Comparison of ENCODE assay signal across 1 cellular context in the genomic region with DNA sequence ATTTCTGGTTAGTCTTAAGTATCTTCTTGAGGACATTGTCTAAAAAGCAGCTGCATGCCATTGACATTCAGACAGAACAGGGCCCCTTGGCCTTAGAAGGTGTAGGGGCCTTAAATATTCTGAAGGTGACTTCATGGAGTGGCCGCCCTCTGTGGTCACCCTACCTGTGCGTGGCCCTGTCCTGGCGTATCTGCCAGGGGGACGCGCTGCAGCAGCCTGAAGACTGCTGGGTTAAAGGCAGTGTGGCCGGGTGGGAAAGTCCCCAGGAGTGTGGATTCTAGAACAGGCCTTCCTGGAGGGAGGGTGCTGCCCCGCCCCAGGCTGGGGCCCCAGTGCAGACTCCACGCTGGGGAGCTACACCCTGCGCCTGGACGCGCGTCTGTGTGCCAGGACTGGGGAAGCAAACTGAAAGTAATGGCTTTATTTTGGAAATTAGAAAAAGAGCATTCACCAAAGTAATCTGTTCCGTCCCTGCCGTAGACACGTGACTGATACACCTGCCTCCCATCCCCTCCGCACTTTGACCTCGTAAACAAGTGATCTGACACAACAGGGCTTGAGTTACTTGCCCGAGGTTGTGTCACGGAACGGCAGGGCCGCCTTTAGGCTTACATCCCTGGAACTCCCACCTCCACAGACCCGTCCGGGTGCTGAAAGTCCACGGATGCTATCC.
TF ChIP-seq lines count a peak whose summit lies in the region.

No MANE protein-coding gene starts in this region.

TF ChIP-seq in HepG2, 621 proteins besides CTCF, POLR2A, EP300 and RAD21 (continued from another document and continues in another):
- TF ChIP-seq, protein P1, sequence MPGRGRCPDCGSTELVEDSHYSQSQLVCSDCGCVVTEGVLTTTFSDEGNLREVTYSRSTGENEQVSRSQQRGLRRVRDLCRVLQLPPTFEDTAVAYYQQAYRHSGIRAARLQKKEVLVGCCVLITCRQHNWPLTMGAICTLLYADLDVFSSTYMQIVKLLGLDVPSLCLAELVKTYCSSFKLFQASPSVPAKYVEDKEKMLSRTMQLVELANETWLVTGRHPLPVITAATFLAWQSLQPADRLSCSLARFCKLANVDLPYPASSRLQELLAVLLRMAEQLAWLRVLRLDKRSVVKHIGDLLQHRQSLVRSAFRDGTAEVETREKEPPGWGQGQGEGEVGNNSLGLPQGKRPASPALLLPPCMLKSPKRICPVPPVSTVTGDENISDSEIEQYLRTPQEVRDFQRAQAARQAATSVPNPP (CRISPR knock-in tag; IDR thresholded peaks at IDR 0.05), result no peak
- TF ChIP-seq TOPORS (CRISPR knock-in tag; IDR thresholded peaks at IDR 0.05) (0 out of 2 replicates have a peak, but pooled peaks have one; percentile 38), NR1H2 (CRISPR knock-in tag; IDR thresholded peaks at IDR 0.05; ENCODE audit: borderline replicate concordance, low read depth) (no peak), SOX13 (IDR thresholded peaks at IDR 0.05) (0 out of 2 replicates have a peak, but pooled peaks have one; percentile 4), SOX13 (CRISPR knock-in tag; conservative IDR thresholded peaks at IDR 0.05 in 1 of 2, IDR thresholded peaks at IDR 0.05 in 1 of 2) (peak in 1 of 2 experiments; percentile 63; a peak in 2 of 4 replicates), ATF7-NPFF (CRISPR knock-in tag; IDR thresholded peaks at IDR 0.05; ENCODE audit: low read depth) (0 out of 2 replicates have a peak, but pooled peaks have one; percentile 22), KAT8 (CRISPR knock-in tag; IDR thresholded peaks at IDR 0.05) (peak; percentile 50; the same call in 1 of the 2 replicates), BCL6 (CRISPR knock-in tag; IDR thresholded peaks at IDR 0.05) (peak; percentile 63; the same call in 1 of the 2 replicates), ISX (CRISPR knock-in tag; conservative IDR thresholded peaks at IDR 0.05) (no peak), PHF8 (CRISPR knock-in tag; IDR thresholded peaks at IDR 0.05) (peak; percentile 61), FOXK1 (CRISPR knock-in tag; IDR thresholded peaks at IDR 0.05; ENCODE audit: borderline replicate concordance, low read depth) (peak; percentile 90), ZNF331 (CRISPR knock-in tag; IDR thresholded peaks at IDR 0.05) (0 out of 2 replicates have a peak, but pooled peaks have one; percentile 60), ZNF44 (CRISPR knock-in tag; IDR thresholded peaks at IDR 0.05) (no peak), MAZ (IDR thresholded peaks at IDR 0.05; ENCODE audit: borderline replicate concordance, low read depth, low read length) (no peak), MAZ (CRISPR knock-in tag; IDR thresholded peaks at IDR 0.05; ENCODE audit: low read depth) (peak; percentile 18; the same call in 1 of the 2 replicates), MTF1 (CRISPR knock-in tag; IDR thresholded peaks at IDR 0.05) (no peak), ZNF232 (CRISPR knock-in tag; IDR thresholded peaks at IDR 0.05; ENCODE audit: borderline replicate concordance) (peak; percentile 77; the same call in 1 of the 2 replicates), CEBPG (CRISPR knock-in tag; IDR thresholded peaks at IDR 0.05) (peak; percentile 69), PHF20 (CRISPR knock-in tag; IDR thresholded peaks at IDR 0.05) (peak; percentile 36; the same call in 1 of the 2 replicates), ZFAT (CRISPR knock-in tag; conservative IDR thresholded peaks at IDR 0.05) (no peak), ZNF10 (CRISPR knock-in tag; IDR thresholded peaks at IDR 0.05; ENCODE audit: borderline replicate concordance, low read depth) (no peak), ZNF510 (CRISPR knock-in tag; IDR thresholded peaks at IDR 0.05; ENCODE audit: low read depth) (no peak)
- TF ChIP-seq, protein P2, sequence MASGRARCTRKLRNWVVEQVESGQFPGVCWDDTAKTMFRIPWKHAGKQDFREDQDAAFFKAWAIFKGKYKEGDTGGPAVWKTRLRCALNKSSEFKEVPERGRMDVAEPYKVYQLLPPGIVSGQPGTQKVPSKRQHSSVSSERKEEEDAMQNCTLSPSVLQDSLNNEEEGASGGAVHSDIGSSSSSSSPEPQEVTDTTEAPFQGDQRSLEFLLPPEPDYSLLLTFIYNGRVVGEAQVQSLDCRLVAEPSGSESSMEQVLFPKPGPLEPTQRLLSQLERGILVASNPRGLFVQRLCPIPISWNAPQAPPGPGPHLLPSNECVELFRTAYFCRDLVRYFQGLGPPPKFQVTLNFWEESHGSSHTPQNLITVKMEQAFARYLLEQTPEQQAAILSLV (CRISPR knock-in tag; IDR thresholded peaks at IDR 0.05; ENCODE audit: borderline replicate concordance), result 0 out of 2 replicates have a peak, but pooled peaks have one; percentile 44
- TF ChIP-seq, protein P3, sequence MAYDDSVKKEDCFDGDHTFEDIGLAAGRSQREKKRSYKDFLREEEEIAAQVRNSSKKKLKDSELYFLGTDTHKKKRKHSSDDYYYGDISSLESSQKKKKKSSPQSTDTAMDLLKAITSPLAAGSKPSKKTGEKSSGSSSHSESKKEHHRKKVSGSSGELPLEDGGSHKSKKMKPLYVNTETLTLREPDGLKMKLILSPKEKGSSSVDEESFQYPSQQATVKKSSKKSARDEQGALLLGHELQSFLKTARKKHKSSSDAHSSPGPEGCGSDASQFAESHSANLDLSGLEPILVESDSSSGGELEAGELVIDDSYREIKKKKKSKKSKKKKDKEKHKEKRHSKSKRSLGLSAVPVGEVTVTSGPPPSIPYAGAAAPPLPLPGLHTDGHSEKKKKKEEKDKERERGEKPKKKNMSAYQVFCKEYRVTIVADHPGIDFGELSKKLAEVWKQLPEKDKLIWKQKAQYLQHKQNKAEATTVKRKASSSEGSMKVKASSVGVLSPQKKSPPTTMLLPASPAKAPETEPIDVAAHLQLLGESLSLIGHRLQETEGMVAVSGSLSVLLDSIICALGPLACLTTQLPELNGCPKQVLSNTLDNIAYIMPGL (CRISPR knock-in tag; IDR thresholded peaks at IDR 0.05; ENCODE audit: borderline replicate concordance in 1 of 2, low read depth in 1 of 2), result peak in 1 of 2 experiments; percentile 59; a peak in 2 of 4 replicates
- TF ChIP-seq, protein P4, sequence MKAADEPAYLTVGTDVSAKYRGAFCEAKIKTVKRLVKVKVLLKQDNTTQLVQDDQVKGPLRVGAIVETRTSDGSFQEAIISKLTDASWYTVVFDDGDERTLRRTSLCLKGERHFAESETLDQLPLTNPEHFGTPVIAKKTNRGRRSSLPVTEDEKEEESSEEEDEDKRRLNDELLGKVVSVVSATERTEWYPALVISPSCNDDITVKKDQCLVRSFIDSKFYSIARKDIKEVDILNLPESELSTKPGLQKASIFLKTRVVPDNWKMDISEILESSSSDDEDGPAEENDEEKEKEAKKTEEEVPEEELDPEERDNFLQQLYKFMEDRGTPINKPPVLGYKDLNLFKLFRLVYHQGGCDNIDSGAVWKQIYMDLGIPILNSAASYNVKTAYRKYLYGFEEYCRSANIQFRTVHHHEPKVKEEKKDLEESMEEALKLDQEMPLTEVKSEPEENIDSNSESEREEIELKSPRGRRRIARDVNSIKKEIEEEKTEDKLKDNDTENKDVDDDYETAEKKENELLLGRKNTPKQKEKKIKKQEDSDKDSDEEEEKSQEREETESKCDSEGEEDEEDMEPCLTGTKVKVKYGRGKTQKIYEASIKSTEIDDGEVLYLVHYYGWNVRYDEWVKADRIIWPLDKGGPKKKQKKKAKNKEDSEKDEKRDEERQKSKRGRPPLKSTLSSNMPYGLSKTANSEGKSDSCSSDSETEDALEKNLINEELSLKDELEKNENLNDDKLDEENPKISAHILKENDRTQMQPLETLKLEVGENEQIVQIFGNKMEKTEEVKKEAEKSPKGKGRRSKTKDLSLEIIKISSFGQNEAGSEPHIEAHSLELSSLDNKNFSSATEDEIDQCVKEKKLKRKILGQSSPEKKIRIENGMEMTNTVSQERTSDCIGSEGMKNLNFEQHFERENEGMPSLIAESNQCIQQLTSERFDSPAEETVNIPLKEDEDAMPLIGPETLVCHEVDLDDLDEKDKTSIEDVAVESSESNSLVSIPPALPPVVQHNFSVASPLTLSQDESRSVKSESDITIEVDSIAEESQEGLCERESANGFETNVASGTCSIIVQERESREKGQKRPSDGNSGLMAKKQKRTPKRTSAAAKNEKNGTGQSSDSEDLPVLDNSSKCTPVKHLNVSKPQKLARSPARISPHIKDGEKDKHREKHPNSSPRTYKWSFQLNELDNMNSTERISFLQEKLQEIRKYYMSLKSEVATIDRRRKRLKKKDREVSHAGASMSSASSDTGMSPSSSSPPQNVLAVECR (CRISPR knock-in tag; IDR thresholded peaks at IDR 0.05; ENCODE audit: borderline replicate concordance), result peak; percentile 81
- TF ChIP-seq, protein P5, sequence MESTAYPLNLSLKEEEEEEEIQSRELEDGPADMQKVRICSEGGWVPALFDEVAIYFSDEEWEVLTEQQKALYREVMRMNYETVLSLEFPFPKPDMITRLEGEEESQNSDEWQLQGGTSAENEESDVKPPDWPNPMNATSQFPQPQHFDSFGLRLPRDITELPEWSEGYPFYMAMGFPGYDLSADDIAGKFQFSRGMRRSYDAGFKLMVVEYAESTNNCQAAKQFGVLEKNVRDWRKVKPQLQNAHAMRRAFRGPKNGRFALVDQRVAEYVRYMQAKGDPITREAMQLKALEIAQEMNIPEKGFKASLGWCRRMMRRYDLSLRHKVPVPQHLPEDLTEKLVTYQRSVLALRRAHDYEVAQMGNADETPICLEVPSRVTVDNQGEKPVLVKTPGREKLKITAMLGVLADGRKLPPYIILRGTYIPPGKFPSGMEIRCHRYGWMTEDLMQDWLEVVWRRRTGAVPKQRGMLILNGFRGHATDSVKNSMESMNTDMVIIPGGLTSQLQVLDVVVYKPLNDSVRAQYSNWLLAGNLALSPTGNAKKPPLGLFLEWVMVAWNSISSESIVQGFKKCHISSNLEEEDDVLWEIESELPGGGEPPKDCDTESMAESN (CRISPR knock-in tag; conservative IDR thresholded peaks at IDR 0.05), result peak; percentile 18; the same call in 1 of the 2 replicates
- TF ChIP-seq, protein P6, sequence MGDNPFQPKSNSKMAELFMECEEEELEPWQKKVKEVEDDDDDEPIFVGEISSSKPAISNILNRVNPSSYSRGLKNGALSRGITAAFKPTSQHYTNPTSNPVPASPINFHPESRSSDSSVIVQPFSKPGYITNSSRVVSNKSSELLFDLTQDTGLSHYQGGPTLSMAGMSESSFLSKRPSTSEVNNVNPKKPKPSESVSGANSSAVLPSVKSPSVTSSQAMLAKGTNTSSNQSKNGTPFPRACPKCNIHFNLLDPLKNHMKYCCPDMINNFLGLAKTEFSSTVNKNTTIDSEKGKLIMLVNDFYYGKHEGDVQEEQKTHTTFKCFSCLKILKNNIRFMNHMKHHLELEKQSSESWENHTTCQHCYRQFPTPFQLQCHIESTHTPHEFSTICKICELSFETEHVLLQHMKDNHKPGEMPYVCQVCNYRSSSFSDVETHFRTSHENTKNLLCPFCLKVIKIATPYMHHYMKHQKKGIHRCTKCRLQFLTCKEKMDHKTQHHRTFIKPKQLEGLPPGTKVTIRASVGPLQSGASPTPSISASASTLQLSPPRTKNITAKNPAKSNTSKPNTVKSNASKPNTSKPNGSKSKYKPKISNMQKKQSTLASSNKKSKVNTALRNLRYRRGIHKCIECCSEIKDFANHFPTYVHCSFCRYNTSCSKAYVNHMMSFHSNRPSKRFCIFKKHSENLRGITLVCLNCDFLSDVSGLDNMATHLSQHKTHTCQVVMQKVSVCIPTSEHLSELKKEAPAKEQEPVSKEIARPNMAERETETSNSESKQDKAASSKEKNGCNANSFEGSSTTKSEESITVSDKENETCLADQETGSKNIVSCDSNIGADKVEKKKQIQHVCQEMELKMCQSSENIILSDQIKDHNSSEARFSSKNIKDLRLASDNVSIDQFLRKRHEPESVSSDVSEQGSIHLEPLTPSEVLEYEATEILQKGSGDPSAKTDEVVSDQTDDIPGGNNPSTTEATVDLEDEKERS (CRISPR knock-in tag; IDR thresholded peaks at IDR 0.05), result no peak
- TF ChIP-seq, protein P7, sequence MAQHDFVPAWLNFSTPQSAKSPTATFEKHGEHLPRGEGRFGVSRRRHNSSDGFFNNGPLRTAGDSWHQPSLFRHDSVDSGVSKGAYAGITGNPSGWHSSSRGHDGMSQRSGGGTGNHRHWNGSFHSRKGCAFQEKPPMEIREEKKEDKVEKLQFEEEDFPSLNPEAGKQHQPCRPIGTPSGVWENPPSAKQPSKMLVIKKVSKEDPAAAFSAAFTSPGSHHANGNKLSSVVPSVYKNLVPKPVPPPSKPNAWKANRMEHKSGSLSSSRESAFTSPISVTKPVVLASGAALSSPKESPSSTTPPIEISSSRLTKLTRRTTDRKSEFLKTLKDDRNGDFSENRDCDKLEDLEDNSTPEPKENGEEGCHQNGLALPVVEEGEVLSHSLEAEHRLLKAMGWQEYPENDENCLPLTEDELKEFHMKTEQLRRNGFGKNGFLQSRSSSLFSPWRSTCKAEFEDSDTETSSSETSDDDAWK (CRISPR knock-in tag; IDR thresholded peaks at IDR 0.05), result no peak
